In the genomic region with DNA sequence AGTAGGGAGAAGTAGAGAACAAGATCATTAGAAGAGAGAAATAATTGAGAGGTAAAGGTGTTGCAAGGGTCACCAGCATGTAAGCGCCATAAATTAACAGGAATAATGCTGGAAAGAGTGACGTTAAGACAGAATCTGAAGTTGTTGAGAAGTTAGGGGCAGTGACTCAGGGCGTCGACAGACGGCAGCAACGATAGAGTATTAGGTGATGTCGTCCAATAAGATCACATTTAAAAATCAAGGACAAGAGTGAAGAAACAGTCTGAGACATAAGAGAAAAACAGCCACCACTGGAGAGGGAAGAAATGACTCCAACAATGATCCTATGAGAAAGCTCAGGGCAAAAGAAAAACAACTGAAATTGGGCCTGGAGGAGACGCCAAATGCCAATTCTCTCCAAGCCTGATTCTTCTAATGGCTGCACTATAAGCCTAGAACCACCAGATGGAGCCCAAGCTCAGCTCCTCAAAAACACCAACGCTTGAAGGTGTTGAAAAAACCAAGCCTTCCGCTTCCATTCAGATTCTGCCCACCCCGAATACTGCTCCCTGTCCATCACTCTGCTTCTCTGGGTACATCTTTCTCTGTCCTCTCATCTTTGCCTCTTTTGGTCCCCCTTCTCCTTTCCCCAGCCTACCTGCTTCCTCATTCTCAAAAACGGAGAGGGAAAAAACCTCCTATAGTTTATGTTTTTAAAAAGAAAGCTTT, we compare ENCODE assay signal across 8 cellular contexts.
DNase-seq lines count a peak whose midpoint lies in the region; ATAC-seq and TF ChIP-seq lines count a peak whose summit lies in the region.

No MANE protein-coding gene starts in this region.

- TF ChIP-seq CTCF in A673 (conservative IDR thresholded peaks at IDR 0.05; ENCODE audit: low read depth, low read length) (peak; percentile 94), GM13977 (IDR thresholded peaks at IDR 0.05; ENCODE audit: extremely low read depth, insufficient read depth, missing control alignments) (peak; percentile 87), activated B cell treated with CpG ODN at 0.5 μM for 24 hours (IDR thresholded peaks at IDR 0.05) (peak; percentile 85), kidney epithelial cell (IDR thresholded peaks at IDR 0.05; ENCODE audit: insufficient read depth, low read length, poor library complexity, severe bottlenecking) (peak; percentile 94)

- intact Hi-C loops in A673 (cut with micrococcal nuclease; ENCODE audit: unreplicated experiment): loop anchor here (1.0 to 10.0 kb wide), 4 partner anchors 86 to 436 kb away; a partner anchor contains a TSS
- intact Hi-C loops in activated B cell treated with CpG ODN at 0.5 μM for 24 hours (cut with micrococcal nuclease): loop anchor here (1.0 to 5.0 kb wide), 5 partner anchors 16 to 444 kb away; no protein-coding TSS in a partner anchor

- no peaks in the 10 kb centered on the region for H3K27me3 ChIP-seq in A673 (replicated peaks; ENCODE audit: insufficient read depth, low read depth, low read length, poor library complexity)
- no peaks in the 10 kb centered on the region for H3K27me3 ChIP-seq in kidney epithelial cell (ENCODE audit: control insufficient read depth, insufficient read depth, low read length)

- H3K4me3 ChIP-seq in A673 (ENCODE audit: low read depth, low read length, poor library complexity, severe bottlenecking) (no peak overlapping the region), kidney epithelial cell (ENCODE audit: low read depth, low read length) (no peak overlapping the region)

- ATAC-seq in activated B cell treated with CpG ODN at 0.5 μM for 24 hours (ENCODE audit: low read depth): peak; percentile 83
- ATAC-seq in GM21381 (IDR thresholded peaks at IDR 0.05; ENCODE audit: unreplicated experiment): no peak

- H3K36me3 ChIP-seq in A673 (ENCODE audit: insufficient read depth, low read length, poor library complexity, severe bottlenecking): peaks cover under 1% of the 10 kb centered on the region
- H3K36me3 ChIP-seq in kidney epithelial cell (ENCODE audit: control insufficient read depth, insufficient read depth, low read length): peaks cover 2% of the 10 kb centered on the region

- H3K4me1 ChIP-seq in A673 (ENCODE audit: insufficient read depth, low read length, poor library complexity, severe bottlenecking): peaks cover 39% of the 10 kb centered on the region

- POLR2A ChIA-PET in A673 (lab: Charles Lee; ENCODE audit: low non-redundant PET): no interaction called here
- POLR2A ChIA-PET in activated B cell treated with CpG ODN at 0.5 μM for 24 hours (lab: Charles Lee): interaction anchor here (0.5 to 1.2 kb wide), 3 partner anchors 79 to 87 kb away, joined by 3 to 6 read pairs (median 4); no protein-coding TSS in a partner anchor

- no peaks in the 10 kb centered on the region for H3K27me3 Mint-ChIP-seq in activated B cell treated with CpG ODN at 0.5 μM for 24 hours

- in situ Hi-C loops in GM13977 (cut with MboI; ENCODE audit: low pct_unique_long_range_greater_than_20kb, low sequenced_read_pairs, unreplicated experiment): no loop called here

- no peak overlapping the region for H3K27ac ChIP-seq in A673 (ENCODE audit: low read depth, low read length, poor library complexity, severe bottlenecking)

- H3K9me3 Mint-ChIP-seq in activated B cell treated with CpG ODN at 0.5 μM for 24 hours: no peaks in the 10 kb centered on the region

- no TSS peak for BruUV-seq in A673 (replicated peaks; lab: Mats Ljungman, UMichigan)

- H3K27ac Mint-ChIP-seq in activated B cell treated with CpG ODN at 0.5 μM for 24 hours: peak overlapping the region; percentile 43

- peaks cover 8% of the 10 kb centered on the region for H3K36me3 Mint-ChIP-seq in activated B cell treated with CpG ODN at 0.5 μM for 24 hours (ENCODE audit: low read depth)

- peaks cover 20% of the 10 kb centered on the region for H3K4me1 Mint-ChIP-seq in activated B cell treated with CpG ODN at 0.5 μM for 24 hours

- CTCF ChIA-PET in A673 (lab: Charles Lee): interaction anchor here (0.6 to 3.2 kb wide), 5 partner anchors 69 to 305 kb away, joined by 3 to 51 read pairs (median 3); no protein-coding TSS in a partner anchor
- CTCF ChIA-PET in activated B cell treated with CpG ODN at 0.5 μM for 24 hours (lab: Charles Lee): interaction anchor here (0.8 to 7.6 kb wide), 16 partner anchors 11 to 97 kb away, joined by 3 to 407 read pairs (median 5); no protein-coding TSS in a partner anchor

- H3K4me3 Mint-ChIP-seq in activated B cell treated with CpG ODN at 0.5 μM for 24 hours: no peak overlapping the region

- no peaks in the 10 kb centered on the region for H3K9me3 ChIP-seq in A673 (ENCODE audit: low read depth, low read length, poor library complexity, severe bottlenecking)

- peak; percentile 87 for DNase-seq in A673 (ENCODE audit: low spot score)
- DNase-seq in GM13977 (ENCODE audit: low spot score): peak; percentile 61
- peak; percentile 84 for DNase-seq in NCI-H2227 (lab: John Stamatoyannopoulos, UW; ENCODE audit: unreplicated experiment)
- DNase-seq in activated B cell treated with CpG ODN at 0.5 μM for 24 hours: no peak
- peak; percentile 63 for DNase-seq in central memory CD4-positive, alpha-beta T cell
- no peak for DNase-seq in kidney epithelial cell (ENCODE audit: low read depth)
- DNase-seq in stimulated activated CD4-positive, alpha-beta T cell treated with anti-CD3 and anti-CD28 coated beads, Interleukin-1b, Interleukin-23, amount 100 ng/mL, for 48 hours: peak; percentile 60

Comparison
In these comparisons a context has a peak if more than half of its experiments do, and no peak if none do; other contexts are left out.
1. DNase-seq: peak in A673 (single experiment), GM13977 (single experiment), NCI-H2227 (single experiment), central memory CD4-positive, alpha-beta T cell (single experiment) and stimulated activated CD4-positive, alpha-beta T cell treated with anti-CD3 and anti-CD28 coated beads, Interleukin-1b, Interleukin-23, amount 100 ng/mL, for 48 hours (single experiment); none in activated B cell treated with CpG ODN at 0.5 μM for 24 hours (single experiment) and kidney epithelial cell (single experiment).
2. Peak in every context shown above with its lines, with median percentiles within 50 percentile points of each other: CTCF ChIP-seq.